13 cellular contexts compared by ENCODE assay signal in genomic region chr10:77226020-77226419, GRCh38.
DNase-seq lines count a peak whose midpoint lies in the region; ATAC-seq, FAIRE-seq and TF ChIP-seq lines count a peak whose summit lies in the region.
"Had no signal": no experiment of that assay in that cellular context is flagged by ENCODE, and none has a peak within 500 bp of the region (broad histone marks: within the 10 kb centered on the region; RNA-seq: fewer than 3 reads in every experiment).

No MANE protein-coding gene starts in this region.

- peaks cover 52% of the 10 kb centered on the region for H3K4me1 Mint-ChIP-seq in astrocyte (ENCODE audit: low read depth, unreplicated experiment)

- no peaks in the 10 kb centered on the region for H3K27me3 ChIP-seq in BLaER1 treated with 17β-estradiol and CSF1 and Interleukin-3, amounts not matched to agents 10 nM and 100 nM
- H3K27me3 ChIP-seq in astrocyte (ENCODE audit: insufficient read depth, low read length) (no peaks in the 10 kb centered on the region), muscle layer of duodenum (ENCODE audit: low read depth, low read length) (no peaks in the 10 kb centered on the region), gastrocnemius medialis (no peaks in the 10 kb centered on the region), foreskin keratinocyte (peaks cover 3% of the 10 kb centered on the region), smooth muscle cell (ENCODE audit: low read depth) (no peaks in the 10 kb centered on the region), right atrium auricular region (no peaks in the 10 kb centered on the region)

- TF ChIP-seq CTCF in astrocyte (IDR thresholded peaks at IDR 0.05; ENCODE audit: insufficient read depth, low read depth, low read length) (no peak), gastrocnemius medialis (IDR thresholded peaks at IDR 0.05 in 4 of 5, conservative IDR thresholded peaks at IDR 0.05 in 1 of 5) (no peak), foreskin keratinocyte (conservative IDR thresholded peaks at IDR 0.05) (no peak), smooth muscle cell (IDR thresholded peaks at IDR 0.05; ENCODE audit: borderline replicate concordance, insufficient read depth, poor library complexity, severe bottlenecking) (no peak), right atrium auricular region (IDR thresholded peaks at IDR 0.05) (no peak)

- no peak overlapping the region for H3K9ac ChIP-seq in BLaER1 treated with 17β-estradiol and CSF1 and Interleukin-3, amounts not matched to agents 10 nM and 100 nM
- no peak overlapping the region for H3K9ac ChIP-seq in astrocyte (ENCODE audit: low read length)
- no peak overlapping the region for H3K9ac ChIP-seq in smooth muscle cell (ENCODE audit: low read depth)
- H3K9ac ChIP-seq: GM23248 had no signal

- peaks cover 5 to 16% (median 12%) of the 10 kb centered on the region in 10 experiments; a peak in 18 of 20 replicates for H3K4me1 ChIP-seq in BLaER1 treated with 17β-estradiol and CSF1 and Interleukin-3, amounts not matched to agents 10 nM and 100 nM
- peaks cover 12% of the 10 kb centered on the region for H3K4me1 ChIP-seq in astrocyte (ENCODE audit: insufficient read depth, low read length)
- H3K4me1 ChIP-seq in muscle layer of duodenum (ENCODE audit: control insufficient read depth in 1 of 2, insufficient read depth in 2 of 2, low read length in 2 of 2), result no peaks in the 10 kb centered on the region
- H3K4me1 ChIP-seq in gastrocnemius medialis, result peaks cover 30 to 37% of the 10 kb centered on the region in 2 donors
- no peaks in the 10 kb centered on the region for H3K4me1 ChIP-seq in foreskin keratinocyte
- peaks cover 13% of the 10 kb centered on the region for H3K4me1 ChIP-seq in smooth muscle cell (ENCODE audit: low read depth)
- no peaks in the 10 kb centered on the region for H3K4me1 ChIP-seq in right atrium auricular region

- no peak overlapping the region for H3K27ac ChIP-seq in BLaER1 treated with 17β-estradiol and CSF1 and Interleukin-3, amounts not matched to agents 10 nM and 100 nM
- H3K27ac ChIP-seq in astrocyte (ENCODE audit: low read depth, low read length) (no peak overlapping the region), muscle layer of duodenum (ENCODE audit: low read length) (peak overlapping the region; percentile 8), gastrocnemius medialis (peak overlapping the region; percentile 70 to 82 (median 74)), foreskin keratinocyte (no peak overlapping the region), smooth muscle cell (ENCODE audit: low read depth) (no peak overlapping the region), right atrium auricular region (no peak overlapping the region)
- H3K27ac ChIP-seq: GM23248 had no signal

- no peaks in the 10 kb centered on the region for H3K36me3 ChIP-seq in BLaER1 treated with 17β-estradiol and CSF1 and Interleukin-3, amounts not matched to agents 10 nM and 100 nM
- H3K36me3 ChIP-seq in astrocyte (ENCODE audit: insufficient read depth, low read length), result no peaks in the 10 kb centered on the region
- H3K36me3 ChIP-seq in muscle layer of duodenum (ENCODE audit: control insufficient read depth in 1 of 2, insufficient read depth in 2 of 2, low read length in 2 of 2), result no peaks in the 10 kb centered on the region
- H3K36me3 ChIP-seq in gastrocnemius medialis, result no peaks in the 10 kb centered on the region
- H3K36me3 ChIP-seq in smooth muscle cell (ENCODE audit: low read depth), result no peaks in the 10 kb centered on the region
- no peaks in the 10 kb centered on the region for H3K36me3 ChIP-seq in right atrium auricular region

- no peaks in the 10 kb centered on the region for H3K27me3 Mint-ChIP-seq in astrocyte (ENCODE audit: low read depth, unreplicated experiment)

- peak overlapping the region; percentile 56 for H3K27ac Mint-ChIP-seq in astrocyte (ENCODE audit: unreplicated experiment)

- TF ChIP-seq POLR2A in gastrocnemius medialis (IDR thresholded peaks at IDR 0.05), result no peak

- no peaks in the 10 kb centered on the region for H3K79me2 ChIP-seq in astrocyte (ENCODE audit: insufficient read depth, low read length)
- H3K79me2 ChIP-seq in smooth muscle cell (ENCODE audit: low read depth), result no peaks in the 10 kb centered on the region

- H3K4me2 ChIP-seq in BLaER1 treated with 17β-estradiol and CSF1 and Interleukin-3, amounts not matched to agents 10 nM and 100 nM, result peak overlapping the region in 10 of 11 experiments; percentile 17 to 69 (median 51); a peak in 16 of 22 replicates
- no peak overlapping the region for H3K4me2 ChIP-seq in astrocyte (ENCODE audit: low read length)
- no peak overlapping the region for H3K4me2 ChIP-seq in smooth muscle cell

- no peak overlapping the region for H3K4me3 ChIP-seq in BLaER1 treated with 17β-estradiol and CSF1 and Interleukin-3, amounts not matched to agents 10 nM and 100 nM
- H3K4me3 ChIP-seq in astrocyte (ENCODE audit: insufficient read depth, low read depth, low read length), result no peak overlapping the region
- H3K4me3 ChIP-seq in muscle layer of duodenum (ENCODE audit: low read depth in 1 of 2, low read length in 2 of 2), result no peak overlapping the region
- H3K4me3 ChIP-seq in gastrocnemius medialis, result no peak overlapping the region
- no peak overlapping the region for H3K4me3 ChIP-seq in smooth muscle cell
- H3K4me3 ChIP-seq in right atrium auricular region, result no peak overlapping the region
- H3K4me3 ChIP-seq: GM23248 had no signal

- no peaks in the 10 kb centered on the region for H3K9me3 Mint-ChIP-seq in astrocyte (ENCODE audit: unreplicated experiment)

- H4K20me1 ChIP-seq in BLaER1 treated with 17β-estradiol and CSF1 and Interleukin-3, amounts not matched to agents 10 nM and 100 nM, result peaks cover 0 to 80% (median 0%) of the 10 kb centered on the region in 11 experiments; a peak in 2 of 22 replicates
- H4K20me1 ChIP-seq in astrocyte (ENCODE audit: insufficient read depth, low read length) (no peaks in the 10 kb centered on the region), smooth muscle cell (ENCODE audit: low read depth) (no peaks in the 10 kb centered on the region)

- H3K36me3 Mint-ChIP-seq in astrocyte (ENCODE audit: low read depth, unreplicated experiment), result peaks cover 4% of the 10 kb centered on the region

- no peaks in the 10 kb centered on the region for H3K9me3 ChIP-seq in BLaER1 treated with 17β-estradiol and CSF1 and Interleukin-3, amounts not matched to agents 10 nM and 100 nM (replicated peaks in 1 of 11)
- H3K9me3 ChIP-seq in astrocyte (ENCODE audit: insufficient read depth, low read depth, low read length) (no peaks in the 10 kb centered on the region), muscle layer of duodenum (ENCODE audit: control insufficient read depth in 1 of 2, low read length in 2 of 2) (no peaks in the 10 kb centered on the region), gastrocnemius medialis (no peaks in the 10 kb centered on the region), smooth muscle cell (replicated peaks; ENCODE audit: low read depth) (no peaks in the 10 kb centered on the region), right atrium auricular region (no peaks in the 10 kb centered on the region)

- no peak overlapping the region for H3K4me3 Mint-ChIP-seq in astrocyte (ENCODE audit: unreplicated experiment)

- intact Hi-C loops in gastrocnemius medialis (cut with DNase I; ENCODE audit: low total_unique reads), result no loop called here

- H3F3A ChIP-seq in smooth muscle cell (ENCODE audit: low read depth), result no peaks in the 10 kb centered on the region

- ATAC-seq in gastrocnemius medialis (no peak), foreskin keratinocyte (no peak), HG03460 (IDR thresholded peaks at IDR 0.05; ENCODE audit: unreplicated experiment) (no peak)

- DNase-seq in astrocyte (ENCODE audit: low read depth) (no peak), gastrocnemius medialis (no peak), foreskin keratinocyte (no peak), smooth muscle cell (lab: John Stamatoyannopoulos, UW; ENCODE audit: unreplicated experiment) (no peak), right atrium auricular region (ENCODE audit: low spot score) (no peak)
- DNase-seq: C1 segment of cervical spinal cord, GM23248, NCI-H1105, NCI-H1694 treated with DMSO at 0.1 percent for 48 hours, SHP77 treated with DMSO at 0.1 percent for 48 hours had no signal

- 35% methylated on average over 2 of the region's 2 CpGs for WGBS in smooth muscle cell (ENCODE audit: low lambda C conversion rate)

- H2AFZ ChIP-seq in astrocyte (ENCODE audit: low read depth, low read length), result no peak overlapping the region
- no peak overlapping the region for H2AFZ ChIP-seq in smooth muscle cell (ENCODE audit: low read depth)
- H2AFZ ChIP-seq: GM23248 had no signal

- in situ Hi-C loops in gastrocnemius medialis (cut with MboI; ENCODE audit: low sequenced_read_pairs in 4 of 4), result no loop called here

- no peak for FAIRE-seq in astrocyte (lab: Jason Lieb, UNC)

Comparison
In these comparisons a context has a peak if more than half of its experiments do, and no peak if none do; other contexts are left out.
1. H3K27ac ChIP-seq: peak in muscle layer of duodenum (single experiment) and gastrocnemius medialis (4 of 4); none in BLaER1 treated with 17β-estradiol and CSF1 and Interleukin-3, amounts not matched to agents 10 nM and 100 nM (0 of 11), astrocyte (single experiment), foreskin keratinocyte (single experiment), smooth muscle cell (single experiment) and right atrium auricular region (0 of 2).
2. H3K4me2 ChIP-seq: peak in BLaER1 treated with 17β-estradiol and CSF1 and Interleukin-3, amounts not matched to agents 10 nM and 100 nM (10 of 11); none in astrocyte (single experiment) and smooth muscle cell (single experiment).